In the genomic region with DNA sequence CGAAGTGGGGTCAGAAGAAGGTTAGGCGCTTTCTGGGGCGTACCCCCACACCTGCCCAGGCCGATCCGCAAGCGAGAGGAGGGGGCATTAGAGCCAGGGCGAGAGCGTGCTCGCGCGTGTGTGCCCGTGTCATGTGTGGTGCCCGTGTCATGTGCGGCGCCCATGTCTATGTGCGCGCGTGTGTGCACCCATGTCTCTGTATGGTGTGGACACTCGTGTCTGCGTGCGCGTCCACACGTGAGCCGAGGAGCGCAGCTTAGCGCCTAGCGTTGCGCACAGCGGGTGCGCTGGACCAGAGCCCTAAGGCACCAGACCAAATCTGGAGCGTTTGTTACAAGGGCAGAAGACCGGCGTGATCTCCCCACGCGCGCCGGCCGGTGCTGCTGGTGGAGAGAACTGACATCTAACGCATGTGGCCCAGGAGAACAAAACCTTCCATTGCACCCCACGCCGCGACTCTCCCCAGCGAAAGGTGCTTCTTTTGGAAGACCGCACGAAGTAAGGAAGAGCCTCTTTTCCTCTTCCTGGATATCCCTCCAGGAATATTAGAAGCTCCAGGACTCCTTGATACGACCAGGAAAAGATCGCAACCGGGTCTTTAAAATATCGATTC, we compare ENCODE assay signal across 8 cellular contexts. TPM values are rescaled to one million over a fixed set of nuclear protein-coding genes. Genes with fewer than 3 reads are reported as not detected.
A peak's percentile ranks its signal among the peaks of the same experiment; 100 is the strongest.
DNase-seq lines count a peak whose midpoint lies in the region; ATAC-seq and TF ChIP-seq lines count a peak whose summit lies in the region.

No MANE protein-coding gene starts in this region.

- H3K27ac ChIP-seq in epithelial cell of prostate, result peak overlapping the region; percentile 63
- H3K27ac ChIP-seq in muscle layer of colon (ENCODE audit: low read depth, low read length), result no peak overlapping the region

- H3K4me3 ChIP-seq in AG09309 (ENCODE audit: control insufficient read depth, low read depth, low read length), result peak overlapping the region; percentile 58
- peak overlapping the region; percentile 62 to 70 for H3K4me3 ChIP-seq in muscle layer of colon (ENCODE audit: low read depth in 1 of 2, low read length in 2 of 2)

- peaks cover 6% of the 10 kb centered on the region for H3K36me3 Mint-ChIP-seq in activated CD8-positive, alpha-beta T cell treated with anti-CD3 and anti-CD28 coated beads, Interleukin-2, amount 10 ng/mL, durations not matched to agents 7 days and 5 days (ENCODE audit: low read depth)

- POLR2A ChIA-PET in activated CD8-positive, alpha-beta T cell treated with anti-CD3 and anti-CD28 coated beads, Interleukin-2, amount 10 ng/mL, durations not matched to agents 7 days and 5 days (lab: Charles Lee), result interaction anchor here (0.7 to 2.1 kb wide), 6 partner anchors 66 to 342 kb away, joined by 3 to 10 read pairs (median 4); a partner anchor contains a TSS

- no peaks in the 10 kb centered on the region for H3K27me3 ChIP-seq in muscle layer of colon (ENCODE audit: control insufficient read depth in 1 of 2, insufficient read depth in 2 of 2, low read length in 2 of 2)

- TF ChIP-seq CTCF in AG09309 (IDR thresholded peaks at IDR 0.05; ENCODE audit: control insufficient read depth, insufficient read depth, low read depth, low read length, missing control alignments), result no peak

- peak; percentile 15 for ATAC-seq in GM19328 (IDR thresholded peaks at IDR 0.05; ENCODE audit: unreplicated experiment)
- peak; percentile 32 for ATAC-seq in HG03439 (IDR thresholded peaks at IDR 0.05; ENCODE audit: unreplicated experiment)
- peak; percentile 38 for ATAC-seq in activated CD8-positive, alpha-beta T cell treated with anti-CD3 and anti-CD28 coated beads, Interleukin-2, amount 10 ng/mL, durations not matched to agents 7 days and 5 days

- H3K27me3 Mint-ChIP-seq in activated CD8-positive, alpha-beta T cell treated with anti-CD3 and anti-CD28 coated beads, Interleukin-2, amount 10 ng/mL, durations not matched to agents 7 days and 5 days (ENCODE audit: low read depth), result peaks cover 21% of the 10 kb centered on the region

- no peak for DNase-seq in AG09309 (ENCODE audit: low read depth)
- peak; percentile 23 for DNase-seq in activated CD8-positive, alpha-beta T cell treated with anti-CD3 and anti-CD28 coated beads, Interleukin-2, amount 10 ng/mL, durations not matched to agents 7 days and 5 days
- no peak for DNase-seq in epithelial cell of prostate (ENCODE audit: low read depth, low spot score)
- DNase-seq in superior temporal gyrus (ENCODE audit: extremely low spot score), result peak; percentile 72
- no peak for DNase-seq in NCI-H1436 (lab: John Stamatoyannopoulos, UW)

- no peaks in the 10 kb centered on the region for H3K9me3 ChIP-seq in muscle layer of colon (ENCODE audit: low read length)

- CTCF ChIA-PET in activated CD8-positive, alpha-beta T cell treated with anti-CD3 and anti-CD28 coated beads, Interleukin-2, amount 10 ng/mL, durations not matched to agents 7 days and 5 days (lab: Charles Lee), result interaction anchor here (0.7 to 3.1 kb wide), 6 partner anchors 9 to 1052 kb away, joined by 3 to 21 read pairs (median 3); a partner anchor contains a TSS

- H3K4me1 Mint-ChIP-seq in activated CD8-positive, alpha-beta T cell treated with anti-CD3 and anti-CD28 coated beads, Interleukin-2, amount 10 ng/mL, durations not matched to agents 7 days and 5 days (ENCODE audit: low read depth), result peaks cover 28% of the 10 kb centered on the region

- H3K4me3 Mint-ChIP-seq in activated CD8-positive, alpha-beta T cell treated with anti-CD3 and anti-CD28 coated beads, Interleukin-2, amount 10 ng/mL, durations not matched to agents 7 days and 5 days, result peak overlapping the region; percentile 77

- H3K4me1 ChIP-seq in muscle layer of colon (ENCODE audit: insufficient read depth, low read length), result peaks cover 9% of the 10 kb centered on the region

- no peaks in the 10 kb centered on the region for H3K9me3 Mint-ChIP-seq in activated CD8-positive, alpha-beta T cell treated with anti-CD3 and anti-CD28 coated beads, Interleukin-2, amount 10 ng/mL, durations not matched to agents 7 days and 5 days (ENCODE audit: insufficient read depth)

- H3K9ac ChIP-seq in muscle layer of colon (ENCODE audit: low read length), result peak overlapping the region; percentile 15

- no peaks in the 10 kb centered on the region for H3K36me3 ChIP-seq in muscle layer of colon (ENCODE audit: insufficient read depth, low read length)

- peak overlapping the region; percentile 28 for H3K27ac Mint-ChIP-seq in activated CD8-positive, alpha-beta T cell treated with anti-CD3 and anti-CD28 coated beads, Interleukin-2, amount 10 ng/mL, durations not matched to agents 7 days and 5 days

RNA-seq across cellular contexts. Expression of a gene that starts 0.6 kb away (rescaled TPM):
- under 1 TPM; 0.50 to 0.61 TPM for total RNA-seq in activated CD8-positive, alpha-beta T cell treated with anti-CD3 and anti-CD28 coated beads, Interleukin-2, amount 10 ng/mL, durations not matched to agents 7 days and 5 days

Comparison
In these comparisons a context has a peak if more than half of its experiments do, and no peak if none do; other contexts are left out.
1. DNase-seq: peak in activated CD8-positive, alpha-beta T cell treated with anti-CD3 and anti-CD28 coated beads, Interleukin-2, amount 10 ng/mL, durations not matched to agents 7 days and 5 days (single experiment) and superior temporal gyrus (single experiment); none in AG09309 (single experiment), epithelial cell of prostate (single experiment) and NCI-H1436 (single experiment).
2. Peak in every context shown above with its lines, with median percentiles within 50 percentile points of each other: ATAC-seq.